8 cellular contexts compared by ENCODE assay signal in genomic region chr1:156727492-156727891, GRCh38. TPM values are rescaled to one million over a fixed set of nuclear protein-coding genes. Genes with fewer than 3 reads are reported as not detected.
DNase-seq lines count a peak whose midpoint lies in the region; ATAC-seq and TF ChIP-seq lines count a peak whose summit lies in the region.

No MANE protein-coding gene starts in this region.

- H3K9ac ChIP-seq in HCT116 (ENCODE audit: low read length) = peak overlapping the region; percentile 93

- H2AFZ ChIP-seq in HCT116 (ENCODE audit: low read depth, low read length, poor library complexity, severe bottlenecking) = no peak overlapping the region

- H3K27me3 ChIP-seq in HCT116 (ENCODE audit: insufficient read depth, low read length) (no peaks in the 10 kb centered on the region), spleen (replicated peaks in 1 of 7) (no peaks in the 10 kb centered on the region)

- no peak for TF ChIP-seq RAD21 in HCT116 (IDR thresholded peaks at IDR 0.05; ENCODE audit: low read depth)

- 35 to 42% (median 40%) methylated on average over 7 of the region's 7 CpGs for whole genome bisulfite sequencing in spleen, 5 donors

- TF ChIP-seq POLR2A in HCT116 (IDR thresholded peaks at IDR 0.05; ENCODE audit: borderline replicate concordance, extremely low read depth, insufficient read depth, insufficient read length) (no peak), spleen (IDR thresholded peaks at IDR 0.05) (no peak)

- peak overlapping the region; percentile 81 for H3K27ac ChIP-seq in HCT116 (ENCODE audit: low read depth, low read length)
- H3K27ac ChIP-seq in VCaP = peak overlapping the region; percentile 91
- H3K27ac ChIP-seq in spleen = peak overlapping the region; percentile 96 to 99 (median 98)

- H3K4me3 ChIP-seq in HCT116 (replicated peaks in 1 of 2; ENCODE audit: low read depth in 1 of 2, low read length in 2 of 2) (peak overlapping the region; percentile 92 to 93), iPS-11a (ENCODE audit: low read depth, low read length) (peak overlapping the region; percentile 100), spleen (peak overlapping the region; percentile 59 to 90 (median 78))

- POLR2A ChIA-PET in HCT116 (lab: Charles Lee) = interaction anchor here (1.3 to 4.9 kb wide), 7 partner anchors 12 to 132 kb away, joined by 3 to 69 read pairs (median 10); partner anchors contain the start of genes MRPL24 and PRCC

- TF ChIP-seq CTCF in HCT116 (IDR thresholded peaks at IDR 0.05 in 2 of 3, conservative IDR thresholded peaks at IDR 0.05 in 1 of 3; ENCODE audit: borderline replicate concordance in 1 of 3, insufficient read depth in 1 of 3, low read depth in 2 of 3, low read length in 2 of 3) (no peak), VCaP (conservative IDR thresholded peaks at IDR 0.05) (no peak), spleen (IDR thresholded peaks at IDR 0.05 in 8 of 11, conservative IDR thresholded peaks at IDR 0.05 in 3 of 11) (no peak)

- H3K4me1 ChIP-seq in HCT116 (ENCODE audit: control insufficient read depth in 1 of 2, insufficient read depth in 2 of 2, low read length in 2 of 2) (peaks cover 24 to 34% of the 10 kb centered on the region in 2 experiments), spleen (peaks cover 36 to 76% (median 54%) of the 10 kb centered on the region in 6 donors)

- H3K9me2 ChIP-seq in HCT116 (ENCODE audit: insufficient read depth) = no peaks in the 10 kb centered on the region

- peaks cover 70% of the 10 kb centered on the region for H3K79me2 ChIP-seq in HCT116 (ENCODE audit: insufficient read depth, low read length)

- H3K4me2 ChIP-seq in HCT116 (ENCODE audit: low read length) = peak overlapping the region; percentile 95

- intact Hi-C loops in HCT116 (cut with micrococcal nuclease) (no loop called here), spleen (cut with DNase I; ENCODE audit: low total_unique reads) (loop anchor here (2.0 to 10.0 kb wide), 2 partner anchors 39 to 157 kb away; no protein-coding TSS in a partner anchor)

- ATAC-seq in HCT116 (no peak), GM21717 (IDR thresholded peaks at IDR 0.05; ENCODE audit: unreplicated experiment) (no peak)

- BruUV-seq in HCT116 (replicated peaks; lab: Mats Ljungman, UMichigan) = no TSS peak

- H3K36me3 ChIP-seq in HCT116 (ENCODE audit: control insufficient read depth in 1 of 2, insufficient read depth in 2 of 2, low read length in 2 of 2) = peaks cover 19 to 32% of the 10 kb centered on the region in 2 experiments
- peaks cover 0 to 52% (median 26%) of the 10 kb centered on the region in 6 donors for H3K36me3 ChIP-seq in spleen

- no peaks in the 10 kb centered on the region for H3K9me3 ChIP-seq in HCT116 (ENCODE audit: control insufficient read depth in 1 of 2, insufficient read depth in 1 of 2, low read depth in 1 of 2, low read length in 2 of 2)
- H3K9me3 ChIP-seq in spleen = no peaks in the 10 kb centered on the region

- H4K20me1 ChIP-seq in HCT116 (ENCODE audit: insufficient read depth) = peaks cover 15% of the 10 kb centered on the region; the same call in 1 of the 2 replicates

- RAD21 ChIA-PET in HCT116 (lab: Charles Lee; ENCODE audit: low non-redundant PET in 1 of 2, low total read pairs in 2 of 2, uncharacterized antibody in 2 of 2, unreplicated experiment in 2 of 2) = interaction anchor here (1.1 to 3.1 kb wide), 4 partner anchors 24 to 133 kb away, joined by 3 to 67 read pairs (median 38); partner anchors contain the start of genes HDGF (in 1 of the 2) and NTRK1 (in 1 of the 2)

- DNase-seq in HCT116 (ENCODE audit: low read depth, low spot score) = no peak
- no peak for DNase-seq in spleen
- DNase-seq in stimulated activated CD4-positive, alpha-beta T cell treated with anti-CD3 and anti-CD28 coated beads, Interleukin-4, amount 100 ng/mL, for 1 hour = no peak
- DNase-seq in NCI-H526 (lab: John Stamatoyannopoulos, UW) = no peak
- no peak for DNase-seq in NCI-H774 (lab: John Stamatoyannopoulos, UW)

- CTCF ChIA-PET in HCT116 (lab: Charles Lee) = interaction anchor here (1.0 to 10.8 kb wide), 17 partner anchors 10 to 165 kb away, joined by 3 to 508 read pairs (median 12); partner anchors contain the start of genes CRABP2, HDGF, INSRR and MRPL24

TF ChIP-seq in HCT116, 20 proteins besides CTCF, POLR2A, EP300 and RAD21:
- no peak for TF ChIP-seq ZBTB33 (IDR thresholded peaks at IDR 0.05; ENCODE audit: extremely low read depth, insufficient replicate concordance, low read length)
- TF ChIP-seq CEBPB (IDR thresholded peaks at IDR 0.05; ENCODE audit: low read depth) = no peak
- TF ChIP-seq SRF (IDR thresholded peaks at IDR 0.05; ENCODE audit: low read depth) = no peak
- TF ChIP-seq ATF3 (IDR thresholded peaks at IDR 0.05) = no peak
- no peak for TF ChIP-seq POLR2AphosphoS5 (IDR thresholded peaks at IDR 0.05; ENCODE audit: low read depth, low read length)
- no peak for TF ChIP-seq SP1 (IDR thresholded peaks at IDR 0.05; ENCODE audit: low read depth)
- TF ChIP-seq JUND (IDR thresholded peaks at IDR 0.05) = no peak
- TF ChIP-seq CBX3 (IDR thresholded peaks at IDR 0.05; ENCODE audit: low read depth) = no peak
- no peak for TF ChIP-seq EZH2 (IDR thresholded peaks at IDR 0.05)
- TF ChIP-seq SIN3A (IDR thresholded peaks at IDR 0.05; ENCODE audit: low read depth) = no peak
- TF ChIP-seq MAX (IDR thresholded peaks at IDR 0.05) = no peak

RNA-seq across cellular contexts. Expression of gene METTL25B, which starts 0.8 kb away (rescaled TPM):
- 36.5 TPM for total RNA-seq in HCT116 (2021; ENCODE audit: unreplicated experiment)
- 32.6 and 39.7 TPM in 2 replicates for polyA plus RNA-seq in HCT116 (2012)
- total RNA-seq in spleen = 10 to 100 TPM; 23.2 to 41.1 (median 32.4) TPM
- polyA plus RNA-seq in spleen = 10 to 100 TPM; 33.0 to 43.8 (median 42.9) TPM

RNA-seq across cellular contexts. Expression of gene ISG20L2, which starts 1.1 kb away (rescaled TPM):
- total RNA-seq in HCT116 (2021; ENCODE audit: unreplicated experiment) = 41.7 TPM
- polyA plus RNA-seq in HCT116 (2012) = 19.9 and 23.3 TPM in 2 replicates
- total RNA-seq in spleen = 10 to 100 TPM; 24.0 to 46.7 (median 33.8) TPM
- polyA plus RNA-seq in spleen = 10 to 100 TPM in 1 of 3 donors, 1 to 10 TPM in 2; 6.6 to 14.4 (median 9.8) TPM

RNA-seq across cellular contexts. Expression of gene MRPL24, which starts 13.4 kb away (rescaled TPM):
- 111 TPM for total RNA-seq in HCT116 (2021; ENCODE audit: unreplicated experiment)
- polyA plus RNA-seq in HCT116 (2012) = 106 and 142 TPM in 2 replicates
- total RNA-seq in spleen = 10 to 100 TPM; 15.2 to 45.3 (median 37.3) TPM
- 10 to 100 TPM; 64.8 to 83.5 (median 82.8) TPM for polyA plus RNA-seq in spleen

RNA-seq across cellular contexts. Expression of gene CRABP2, which starts 22.1 kb away (rescaled TPM):
- 209 TPM for total RNA-seq in HCT116 (2021; ENCODE audit: unreplicated experiment)
- 360 and 403 TPM in 2 replicates for polyA plus RNA-seq in HCT116 (2012)
- total RNA-seq in spleen = 10 to 100 TPM in 1 of 7 donors, 1 to 10 TPM in 6; 1.2 to 13.1 (median 3.8) TPM
- 1 to 10 TPM; 1.2 to 5.3 (median 1.8) TPM for polyA plus RNA-seq in spleen

RNA-seq across cellular contexts. Expression of gene HDGF, which starts 24.0 kb away (rescaled TPM):
- total RNA-seq in HCT116 (2021; ENCODE audit: unreplicated experiment) (304 TPM), spleen (100 to 1,000 TPM in 4 of 7 donors, 10 to 100 TPM in 3; 80.9 to 143 (median 110) TPM)
- polyA plus RNA-seq in HCT116 (2012) = 151 and 187 TPM in 2 replicates
- 100 to 1,000 TPM in 1 of 3 donors, 10 to 100 TPM in 2; 48.8 to 100 (median 66.0) TPM for polyA plus RNA-seq in spleen
